Comparison of ENCODE assay signal across 16 cellular contexts in genomic region chr22:23236026-23236425, GRCh38. TPM values are rescaled to one million over a fixed set of nuclear protein-coding genes. Genes with fewer than 3 reads are reported as not detected.
DNase-seq lines count a peak whose midpoint lies in the region; ATAC-seq, FAIRE-seq and TF ChIP-seq lines count a peak whose summit lies in the region.
"Had no signal": no experiment of that assay in that cellular context is flagged by ENCODE, and none has a peak within 500 bp of the region (broad histone marks: within the 10 kb centered on the region; RNA-seq: fewer than 3 reads in every experiment).

No MANE protein-coding gene starts in this region.

- H3K9me1 ChIP-seq in IMR-90 (ENCODE audit: insufficient read depth, low read length): peaks cover 33% of the 10 kb centered on the region

- no peak overlapping the region for H3K4me3 Mint-ChIP-seq in CD8-positive, alpha-beta T cell
- H3K4me3 Mint-ChIP-seq: activated naive CD8-positive, alpha-beta T cell treated with anti-CD3 and anti-CD28 coated beads, Interleukin-2, amount 10 ng/mL, durations not matched to agents 7 days and 5 days had no signal

- TF ChIP-seq RAD21 in IMR-90 (IDR thresholded peaks at IDR 0.05; ENCODE audit: low read length): no peak

- WGBS in IMR-90 (ENCODE audit: extremely low coverage in 2 of 2, insufficient read length in 1 of 2), 2 experiments: 100% methylated on average over 1 of the region's 3 CpGs; no CpG with 5 or more reads in 1 of the 2 experiments
- WGBS in pancreas, 2 donors: 98% methylated on average over 3 of the region's 3 CpGs
- 91% methylated on average over 3 of the region's 3 CpGs for WGBS in prostate gland

- no peak overlapping the region for H3K9ac ChIP-seq in IMR-90 (ENCODE audit: low read depth, low read length)

- TF ChIP-seq CTCF in CD8-positive, alpha-beta T cell (IDR thresholded peaks at IDR 0.05): no peak
- no peak for TF ChIP-seq CTCF in IMR-90 (conservative IDR thresholded peaks at IDR 0.05; ENCODE audit: low read depth, low read length)
- no peak for TF ChIP-seq CTCF in pancreas (IDR thresholded peaks at IDR 0.05)
- TF ChIP-seq CTCF in prostate gland (IDR thresholded peaks at IDR 0.05): no peak

- H3K4me1 Mint-ChIP-seq in CD8-positive, alpha-beta T cell (ENCODE audit: low read depth): peaks cover 53% of the 10 kb centered on the region

- H3K36me3 Mint-ChIP-seq in CD8-positive, alpha-beta T cell: peaks cover 10% of the 10 kb centered on the region

- no peak overlapping the region for H3K4me2 ChIP-seq in IMR-90 (ENCODE audit: low read depth, low read length)

- H3K27me3 Mint-ChIP-seq in CD8-positive, alpha-beta T cell (ENCODE audit: low read depth): no peaks in the 10 kb centered on the region
- H3K27me3 Mint-ChIP-seq: activated naive CD8-positive, alpha-beta T cell treated with anti-CD3 and anti-CD28 coated beads, Interleukin-2, amount 10 ng/mL, durations not matched to agents 7 days and 5 days had no signal

- intact Hi-C loops in CD8-positive, alpha-beta T cell (cut with DNase I, micrococcal nuclease): no loop called here
- intact Hi-C loops in IMR-90 (cut with micrococcal nuclease): no loop called here
- intact Hi-C loops in pancreas (cut with DNase I): no loop called here
- intact Hi-C loops in prostate gland (cut with DNase I): no loop called here

- no peaks in the 10 kb centered on the region for H3K9me3 Mint-ChIP-seq in CD8-positive, alpha-beta T cell

- peak overlapping the region; percentile 50 for H3K27ac Mint-ChIP-seq in CD8-positive, alpha-beta T cell
- H3K27ac Mint-ChIP-seq: activated naive CD8-positive, alpha-beta T cell treated with anti-CD3 and anti-CD28 coated beads, Interleukin-2, amount 10 ng/mL, durations not matched to agents 7 days and 5 days had no signal

- BruUV-seq in IMR-90 (replicated peaks; lab: Mats Ljungman, UMichigan): no TSS peak

- TF ChIP-seq POLR2A in IMR-90 (IDR thresholded peaks at IDR 0.05; ENCODE audit: low read depth, low read length) (no peak), prostate gland (IDR thresholded peaks at IDR 0.05) (no peak)

- DNase-seq in CD8-positive, alpha-beta T cell: no peak
- DNase-seq in IMR-90 (peak; percentile 15), caudate nucleus (lab: John Stamatoyannopoulos, UW) (no peak), pancreas (no peak), prostate gland (ENCODE audit: low spot score) (no peak), mucosa of gallbladder (ENCODE audit: low spot score) (no peak)
- DNase-seq: activated naive CD8-positive, alpha-beta T cell treated with anti-CD3 and anti-CD28 coated beads, Interleukin-2, amount 10 ng/mL, durations not matched to agents 7 days and 5 days; activated T-cell treated with anti-CD3 and anti-CD28 coated beads, Interleukin-2, amount 50 U/mL, for 1 hour; AML-193; effector CD4-positive, alpha-beta T cell; NCI-H1694 treated with DMSO at 0.1 percent for 48 hours; RPMI8226; stimulated activated CD4-positive, alpha-beta T cell treated with anti-CD3 and anti-CD28 coated beads, Interleukin-2, amount 100 ng/mL, for 48 hours had no signal

- H2BK5ac ChIP-seq in IMR-90 (ENCODE audit: low read depth, low read length, poor library complexity, severe bottlenecking): no peak overlapping the region

- H4K91ac ChIP-seq in IMR-90 (ENCODE audit: insufficient read depth, low read depth, low read length): no peak overlapping the region

- H4K8ac ChIP-seq in IMR-90 (ENCODE audit: low read depth in 2 of 2, low read length in 2 of 2): no peak overlapping the region

- H3K14ac ChIP-seq in IMR-90 (replicated peaks; ENCODE audit: low read depth, low read length): no peak overlapping the region

- no peak overlapping the region for H3K18ac ChIP-seq in IMR-90 (ENCODE audit: low read depth, low read length)

- CTCF ChIA-PET in CD8-positive, alpha-beta T cell (lab: Charles Lee): interaction anchor here (1.0 to 1.4 kb wide), 2 partner anchors 46 to 53 kb away, joined by 3 to 4 read pairs; no protein-coding TSS in a partner anchor
- CTCF ChIA-PET in IMR-90 (lab: Yijun Ruan, JAX): no interaction called here

- no peak overlapping the region for H2BK120ac ChIP-seq in IMR-90 (ENCODE audit: low read depth, low read length)

- no peak overlapping the region for H3K56ac ChIP-seq in IMR-90 (ENCODE audit: extremely low read depth, insufficient read depth, low read length)

- no peak overlapping the region for H2BK15ac ChIP-seq in IMR-90 (ENCODE audit: low read depth, low read length)

- H4K20me1 ChIP-seq in IMR-90 (ENCODE audit: insufficient read depth, low read length): peaks cover 74% of the 10 kb centered on the region

- ATAC-seq in CD8-positive, alpha-beta T cell: no peak
- no peak for ATAC-seq in IMR-90 (ENCODE audit: low read depth)
- ATAC-seq in pancreas: no peak
- no peak for ATAC-seq in HG02973 (IDR thresholded peaks at IDR 0.05; ENCODE audit: unreplicated experiment)
- ATAC-seq in activated CD4-positive, CD25-positive, alpha-beta regulatory T cell treated with anti-CD3 and anti-CD28 coated beads, Interleukin-2, amount 50 U/mL, for 24 hours: no peak

- no peak overlapping the region for H2AK9ac ChIP-seq in IMR-90 (replicated peaks; ENCODE audit: low read depth, low read length, poor library complexity)

- no peaks in the 10 kb centered on the region for H3K36me3 ChIP-seq in CD8-positive, alpha-beta T cell (ENCODE audit: insufficient read depth, low read length)
- no peaks in the 10 kb centered on the region for H3K36me3 ChIP-seq in IMR-90 (ENCODE audit: control insufficient read depth, insufficient read depth, low read length)
- no peaks in the 10 kb centered on the region for H3K36me3 ChIP-seq in pancreas
- H3K36me3 ChIP-seq in prostate gland: no peaks in the 10 kb centered on the region

- H3K4me3 ChIP-seq in CD8-positive, alpha-beta T cell (ENCODE audit: low read depth, low read length): no peak overlapping the region
- no peak overlapping the region for H3K4me3 ChIP-seq in IMR-90 (ENCODE audit: insufficient read depth, low read depth, low read length)
- no peak overlapping the region for H3K4me3 ChIP-seq in pancreas
- no peak overlapping the region for H3K4me3 ChIP-seq in prostate gland
- H3K4me3 ChIP-seq: skin epidermis had no signal

- no peak overlapping the region for H3K4ac ChIP-seq in IMR-90 (ENCODE audit: low read depth, low read length)

- FAIRE-seq in pancreas (lab: Jason Lieb, UNC): no peak

- no peaks in the 10 kb centered on the region for H3K9me3 ChIP-seq in CD8-positive, alpha-beta T cell (ENCODE audit: low read length)
- no peaks in the 10 kb centered on the region for H3K9me3 ChIP-seq in IMR-90 (ENCODE audit: control insufficient read depth, insufficient read depth, low read length)
- H3K9me3 ChIP-seq in pancreas: no peaks in the 10 kb centered on the region
- no peaks in the 10 kb centered on the region for H3K9me3 ChIP-seq in prostate gland

- peaks cover 60% of the 10 kb centered on the region for H3K4me1 ChIP-seq in CD8-positive, alpha-beta T cell (ENCODE audit: insufficient read depth, low read length)
- peaks cover 14% of the 10 kb centered on the region for H3K4me1 ChIP-seq in IMR-90 (ENCODE audit: control insufficient read depth, insufficient read depth, low read length)
- peaks cover 10 to 18% (median 10%) of the 10 kb centered on the region in 3 donors for H3K4me1 ChIP-seq in pancreas
- no peaks in the 10 kb centered on the region for H3K4me1 ChIP-seq in prostate gland (replicated peaks)

- no peak overlapping the region for H4K5ac ChIP-seq in IMR-90 (ENCODE audit: low read depth, low read length)

- H3K27ac ChIP-seq in CD8-positive, alpha-beta T cell (ENCODE audit: low read depth, low read length): no peak overlapping the region
- H3K27ac ChIP-seq in IMR-90 (ENCODE audit: insufficient read depth, low read length) (no peak overlapping the region), caudate nucleus (ENCODE audit: low read depth, low read length) (peak overlapping the region; percentile 77), pancreas (peak overlapping the region in 3 of 4 donors; percentile 1 to 55 (median 41)), prostate gland (no peak overlapping the region)

- no peaks in the 10 kb centered on the region for H3K27me3 ChIP-seq in CD8-positive, alpha-beta T cell (ENCODE audit: insufficient read depth, low read length)
- H3K27me3 ChIP-seq in IMR-90 (ENCODE audit: control insufficient read depth, insufficient read depth, low read length) (no peaks in the 10 kb centered on the region), pancreas (no peaks in the 10 kb centered on the region), prostate gland (replicated peaks; ENCODE audit: insufficient read depth) (no peaks in the 10 kb centered on the region)

- dilution Hi-C loops in IMR-90 (cut with HindIII; ENCODE audit: low sequenced_read_pairs, unreplicated experiment): no loop called here

- H2AK5ac ChIP-seq in IMR-90 (ENCODE audit: low read depth, low read length): no peak overlapping the region

- POLR2A ChIA-PET in CD8-positive, alpha-beta T cell (lab: Charles Lee): no interaction called here
- POLR2A ChIA-PET in IMR-90 (lab: Charles Lee; ENCODE audit: unreplicated experiment): interaction anchor here (0.6 kb wide), 1 partner anchor 42 kb away, joined by 7 read pairs; no protein-coding TSS in a partner anchor

- H2BK20ac ChIP-seq in IMR-90 (ENCODE audit: low read depth, low read length): no peak overlapping the region

- H3K79me1 ChIP-seq in IMR-90 (ENCODE audit: low read depth in 1 of 2, low read length in 2 of 2): peaks cover 48 to 85% of the 10 kb centered on the region in 2 experiments

- H3K23ac ChIP-seq in IMR-90 (ENCODE audit: low read depth, low read length): no peak overlapping the region

- in situ Hi-C loops in IMR-90 (cut with MboI; ENCODE audit: low sequenced_read_pairs): no loop called here

- H2AFZ ChIP-seq in IMR-90 (replicated peaks; ENCODE audit: low read length, poor library complexity): no peak overlapping the region

TF ChIP-seq in IMR-90, 13 proteins besides CTCF, POLR2A, EP300 and RAD21 (continues in another document):
- TF ChIP-seq MXI1 (IDR thresholded peaks at IDR 0.05; ENCODE audit: borderline replicate concordance, low read depth, low read length): no peak
- no peak for TF ChIP-seq RCOR1 (IDR thresholded peaks at IDR 0.05; ENCODE audit: insufficient replicate concordance, low read length)
- no peak for TF ChIP-seq SMC3 (IDR thresholded peaks at IDR 0.05; ENCODE audit: low read depth, low read length)
- no peak for TF ChIP-seq MAZ (IDR thresholded peaks at IDR 0.05; ENCODE audit: borderline replicate concordance, low read depth, low read length)
- no peak for TF ChIP-seq NFE2L2 (IDR thresholded peaks at IDR 0.05; ENCODE audit: low read depth, low read length)

RNA-seq across cellular contexts. Expression of gene BCR, which starts 55.7 kb away (rescaled TPM):
- 10 to 100 TPM; 72.1 to 78.5 TPM for total RNA-seq in CD8-positive, alpha-beta T cell
- total RNA-seq in IMR-90 (2012; rRNA removed): 28.9 and 30.8 TPM in 2 replicates
- polyA plus RNA-seq in IMR-90 (2012; rRNA removed): 43.0 and 44.6 TPM in 2 replicates
- polyA plus RNA-seq in IMR-90 (2012; cell fraction: cytosol; rRNA removed): 30.9 and 40.0 TPM in 2 replicates
- polyA plus RNA-seq in IMR-90 (2012; cell fraction: nucleus; rRNA removed; ENCODE audit: low replicate concordance): 36.1 and 42.1 TPM in 2 replicates
- total RNA-seq in pancreas: 10 to 100 TPM; 17.1 to 35.9 (median 20.5) TPM
- 10 to 100 TPM; 15.5 to 16.5 TPM for polyA plus RNA-seq in pancreas
- total RNA-seq in prostate gland: 10 to 100 TPM; 32.7 to 88.8 TPM
- total RNA-seq in mucosa of gallbladder: 58.6 TPM

Comparison
In these comparisons a context has a peak if more than half of its experiments do, and no peak if none do; other contexts are left out.
1. H3K27ac ChIP-seq: peak in caudate nucleus (single experiment) and pancreas (3 of 4); none in CD8-positive, alpha-beta T cell (single experiment), IMR-90 (single experiment) and prostate gland (0 of 2).